ENCODE assay signal across 15 cellular contexts in the genomic region with DNA sequence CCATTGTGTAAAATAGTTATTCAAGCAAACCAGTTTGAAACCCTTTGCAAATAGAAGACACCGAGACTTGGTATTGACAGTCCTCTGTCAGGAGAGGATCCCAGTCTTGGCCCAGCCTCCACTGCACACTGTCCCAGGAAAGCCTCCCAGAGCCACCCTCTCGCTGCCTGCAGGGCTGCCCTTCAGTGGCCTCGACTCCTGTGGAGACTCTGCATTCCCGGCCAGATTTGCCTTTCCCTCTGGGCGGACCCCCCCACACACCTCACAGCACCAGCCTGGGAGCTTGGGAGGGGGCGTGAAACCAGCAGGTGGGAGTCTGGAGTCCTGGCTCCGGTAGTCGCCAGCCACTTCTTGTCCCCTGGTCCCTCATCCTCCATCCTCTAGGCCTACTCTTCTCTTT.
"Had no signal": no experiment of that assay in that cellular context is flagged by ENCODE, and none has a peak within 500 bp of the region (broad histone marks: within the 10 kb centered on the region; RNA-seq: fewer than 3 reads in every experiment).

No MANE protein-coding gene starts in this region.

- H3K9me3 Mint-ChIP-seq: activated naive CD4-positive, alpha-beta T cell treated with anti-CD3 and anti-CD28 coated beads, Interleukin-2, amount 50 U/mL, for 24 hours; central memory CD8-positive, alpha-beta T cell; dendritic cell treated with granulocyte-macrophage colony-stimulating factor and Interleukin-4, amounts not matched to agents 40 ng/mL and 50 ng/mL, for 4 days had no signal

- ATAC-seq: body of pancreas, heart left ventricle, left ventricle myocardium superior, sciatic nerve had no signal

- FAIRE-seq: keratinocyte had no signal

- H3K27ac ChIP-seq: body of pancreas had no signal

- H3K4me3 Mint-ChIP-seq: activated naive CD4-positive, alpha-beta T cell treated with anti-CD3 and anti-CD28 coated beads, Interleukin-2, amount 50 U/mL, for 24 hours; central memory CD8-positive, alpha-beta T cell; dendritic cell treated with granulocyte-macrophage colony-stimulating factor and Interleukin-4, amounts not matched to agents 40 ng/mL and 50 ng/mL, for 4 days had no signal

- H3K4me3 ChIP-seq: body of pancreas, heart left ventricle, testis had no signal

- H3K27me3 Mint-ChIP-seq: activated naive CD4-positive, alpha-beta T cell treated with anti-CD3 and anti-CD28 coated beads, Interleukin-2, amount 50 U/mL, for 24 hours; central memory CD8-positive, alpha-beta T cell; dendritic cell treated with granulocyte-macrophage colony-stimulating factor and Interleukin-4, amounts not matched to agents 40 ng/mL and 50 ng/mL, for 4 days had no signal

- H3K36me3 ChIP-seq: heart left ventricle had no signal

- H3K27me3 ChIP-seq: body of pancreas, heart left ventricle, testis had no signal

- DNase-seq: activated CD4-positive, alpha-beta T cell treated with anti-CD3 and anti-CD28 coated beads, Interleukin-2, amount 50 U/mL, for 4 hours; activated T-cell treated with anti-CD3 and anti-CD28 coated beads, Interleukin-2, amount 50 U/mL, for 1 hour; body of pancreas; erythroblast; left ventricle myocardium superior; stimulated activated CD4-positive, alpha-beta T cell treated with anti-CD3 and anti-CD28 coated beads, Interleukin-12 subunit alpha, Interleukin-12 subunit beta, amount 100 ng/mL, for 4 hours; stimulated activated naive CD4-positive, alpha-beta T cell treated with Interleukin-2 at 50 U/mL for 16 hours; T-helper 2 cell; testis had no signal

- H3K27ac Mint-ChIP-seq: activated naive CD4-positive, alpha-beta T cell treated with anti-CD3 and anti-CD28 coated beads, Interleukin-2, amount 50 U/mL, for 24 hours; dendritic cell treated with granulocyte-macrophage colony-stimulating factor and Interleukin-4, amounts not matched to agents 40 ng/mL and 50 ng/mL, for 4 days had no signal

- H3K9me3 ChIP-seq: body of pancreas, heart left ventricle, testis had no signal
